ENCODE assay signal across 21 cellular contexts in the genomic region with DNA sequence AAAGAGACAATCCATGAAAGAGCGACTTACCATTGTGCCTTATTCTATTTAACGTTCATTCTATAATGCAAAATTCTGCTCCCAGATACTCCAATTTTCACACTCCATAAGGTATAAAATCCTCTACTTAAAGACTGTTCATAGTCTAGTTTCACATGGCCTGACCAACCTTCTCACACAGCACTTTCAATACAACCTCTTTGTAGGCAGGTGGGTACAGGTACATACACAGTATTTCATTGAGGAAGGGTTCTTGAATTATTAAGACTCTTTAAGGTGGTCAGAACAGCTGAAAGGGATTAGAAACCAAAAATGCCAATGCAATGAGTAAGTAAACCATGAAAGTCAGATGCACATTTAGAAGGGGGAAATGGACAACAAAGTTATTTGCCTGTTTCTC.
DNase-seq lines count a peak whose midpoint lies in the region; ATAC-seq and TF ChIP-seq lines count a peak whose summit lies in the region.
"Had no signal": no experiment of that assay in that cellular context is flagged by ENCODE, and none has a peak within 500 bp of the region (broad histone marks: within the 10 kb centered on the region; RNA-seq: fewer than 3 reads in every experiment).

No MANE protein-coding gene starts in this region.

- H3K79me2 ChIP-seq in KMS-11 (ENCODE audit: insufficient read depth, low read depth): no peaks in the 10 kb centered on the region

- H4K20me1 ChIP-seq in KMS-11 (ENCODE audit: insufficient read depth): no peaks in the 10 kb centered on the region
- H4K20me1 ChIP-seq: BLaER1 treated with 17β-estradiol and CSF1 and Interleukin-3, amounts not matched to agents 10 nM and 100 nM had no signal

- TF ChIP-seq CTCF in KMS-11 (conservative IDR thresholded peaks at IDR 0.05; ENCODE audit: low read depth, low read length) (no peak), retinal pigment epithelial cell (conservative IDR thresholded peaks at IDR 0.05; ENCODE audit: low read depth, low read length) (no peak)

- H3K27ac ChIP-seq in KMS-11: peak overlapping the region; percentile 16; the same call in 1 of the 2 replicates
- H3K27ac ChIP-seq: A549; BLaER1 treated with 17β-estradiol and CSF1 and Interleukin-3, amounts not matched to agents 10 nM and 100 nM had no signal

- DNase-seq in SW480 (ENCODE audit: low spot score) (peak; percentile 14), retinal pigment epithelial cell (ENCODE audit: low read depth) (peak; percentile 9), RPMI8226 (no peak), GDM1 (lab: John Stamatoyannopoulos, UW) (no peak), NOMO-1 (lab: John Stamatoyannopoulos, UW; ENCODE audit: unreplicated experiment in 2 of 2) (no peak)
- DNase-seq: 8988T; ACHN; BE2C; CD4-positive, alpha-beta T cell; CD8-positive, alpha-beta memory T cell; DMS 273 treated with DMSO at 0.1 percent for 48 hours; DMS79; EL; GF-D8; H9 had no signal

- no peak for ATAC-seq in GM18868 (IDR thresholded peaks at IDR 0.05; ENCODE audit: unreplicated experiment)
- ATAC-seq: A549, GM23338, HCT116 had no signal

- no peak overlapping the region for H2AFZ ChIP-seq in KMS-11 (ENCODE audit: low read depth)
- H2AFZ ChIP-seq: GM23338 had no signal

- no peak overlapping the region for H3K9ac ChIP-seq in KMS-11
- H3K9ac ChIP-seq: BLaER1 treated with 17β-estradiol and CSF1 and Interleukin-3, amounts not matched to agents 10 nM and 100 nM had no signal

- H3K36me3 ChIP-seq in KMS-11 (ENCODE audit: insufficient read depth): no peaks in the 10 kb centered on the region
- H3K36me3 ChIP-seq: BE2C; BLaER1 treated with 17β-estradiol and CSF1 and Interleukin-3, amounts not matched to agents 10 nM and 100 nM had no signal

- no peaks in the 10 kb centered on the region for H3K27me3 ChIP-seq in KMS-11 (ENCODE audit: insufficient read depth, low read depth)
- H3K27me3 ChIP-seq: BE2C; BLaER1 treated with 17β-estradiol and CSF1 and Interleukin-3, amounts not matched to agents 10 nM and 100 nM had no signal

- H3K4me2 ChIP-seq in KMS-11: peak overlapping the region; percentile 44
- H3K4me2 ChIP-seq: A549; BLaER1 treated with 17β-estradiol and CSF1 and Interleukin-3, amounts not matched to agents 10 nM and 100 nM; GM23338 had no signal

- H3K4me3 ChIP-seq in KMS-11 (IDR thresholded peaks at IDR 0.05; ENCODE audit: insufficient read depth, low read depth, low read length): no peak overlapping the region
- H3K4me3 ChIP-seq in retinal pigment epithelial cell (ENCODE audit: low read length): no peak overlapping the region
- H3K4me3 ChIP-seq: A549; BLaER1 treated with 17β-estradiol and CSF1 and Interleukin-3, amounts not matched to agents 10 nM and 100 nM; GM23338 had no signal

- peaks cover 48% of the 10 kb centered on the region for H3K4me1 ChIP-seq in KMS-11 (ENCODE audit: low read depth, poor library complexity, severe bottlenecking)
- H3K4me1 ChIP-seq: A549; BE2C; BLaER1 treated with 17β-estradiol and CSF1 and Interleukin-3, amounts not matched to agents 10 nM and 100 nM had no signal

Comparison
In these comparisons a context has a peak if more than half of its experiments do, and no peak if none do; other contexts are left out.
1. DNase-seq: peak in SW480 (single experiment) and retinal pigment epithelial cell (single experiment); none in RPMI8226 (single experiment), GDM1 (single experiment) and NOMO-1 (0 of 2).